In the genomic region with DNA sequence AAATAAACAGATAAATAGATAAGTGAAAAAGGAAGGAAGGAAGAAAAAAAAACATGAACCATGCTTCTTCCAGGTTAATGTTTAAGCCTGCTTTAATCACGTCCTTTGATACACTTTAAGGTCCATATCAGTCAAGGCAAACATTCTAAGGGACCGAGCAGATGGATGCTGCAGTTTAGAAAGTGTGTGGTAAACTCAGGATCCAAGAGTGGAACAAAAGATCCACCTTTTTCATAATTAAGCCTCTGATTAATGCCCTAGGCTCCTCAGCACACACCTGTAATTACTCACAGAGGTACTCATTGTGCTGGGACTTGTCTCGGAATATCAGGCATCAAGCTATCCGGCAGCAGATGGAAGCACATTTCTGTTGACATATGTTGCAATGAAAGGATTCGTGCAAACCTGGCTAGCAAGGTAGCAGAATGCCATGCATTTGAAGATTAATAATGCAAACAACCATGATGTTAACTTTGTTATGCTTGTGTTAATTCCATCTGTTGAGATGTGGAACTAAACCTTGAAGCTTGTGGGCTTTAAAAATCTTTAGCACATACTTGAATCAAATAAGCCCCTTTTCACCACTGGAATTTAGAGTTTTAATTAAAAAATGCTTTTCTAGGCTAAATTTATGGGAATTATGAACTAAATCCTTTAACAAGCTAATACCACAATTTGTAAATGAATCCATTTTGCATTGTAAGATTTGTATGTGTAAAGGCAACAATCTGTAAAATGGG, we compare ENCODE assay signal across 1 cellular context.
A peak's percentile ranks its signal among the peaks of the same experiment; 100 is the strongest.
TF ChIP-seq lines count a peak whose summit lies in the region.

No MANE protein-coding gene starts in this region.

TF ChIP-seq in HepG2, 621 proteins besides CTCF, POLR2A, EP300 and RAD21 (continued from another document and continues in another):
- TF ChIP-seq, protein P1, sequence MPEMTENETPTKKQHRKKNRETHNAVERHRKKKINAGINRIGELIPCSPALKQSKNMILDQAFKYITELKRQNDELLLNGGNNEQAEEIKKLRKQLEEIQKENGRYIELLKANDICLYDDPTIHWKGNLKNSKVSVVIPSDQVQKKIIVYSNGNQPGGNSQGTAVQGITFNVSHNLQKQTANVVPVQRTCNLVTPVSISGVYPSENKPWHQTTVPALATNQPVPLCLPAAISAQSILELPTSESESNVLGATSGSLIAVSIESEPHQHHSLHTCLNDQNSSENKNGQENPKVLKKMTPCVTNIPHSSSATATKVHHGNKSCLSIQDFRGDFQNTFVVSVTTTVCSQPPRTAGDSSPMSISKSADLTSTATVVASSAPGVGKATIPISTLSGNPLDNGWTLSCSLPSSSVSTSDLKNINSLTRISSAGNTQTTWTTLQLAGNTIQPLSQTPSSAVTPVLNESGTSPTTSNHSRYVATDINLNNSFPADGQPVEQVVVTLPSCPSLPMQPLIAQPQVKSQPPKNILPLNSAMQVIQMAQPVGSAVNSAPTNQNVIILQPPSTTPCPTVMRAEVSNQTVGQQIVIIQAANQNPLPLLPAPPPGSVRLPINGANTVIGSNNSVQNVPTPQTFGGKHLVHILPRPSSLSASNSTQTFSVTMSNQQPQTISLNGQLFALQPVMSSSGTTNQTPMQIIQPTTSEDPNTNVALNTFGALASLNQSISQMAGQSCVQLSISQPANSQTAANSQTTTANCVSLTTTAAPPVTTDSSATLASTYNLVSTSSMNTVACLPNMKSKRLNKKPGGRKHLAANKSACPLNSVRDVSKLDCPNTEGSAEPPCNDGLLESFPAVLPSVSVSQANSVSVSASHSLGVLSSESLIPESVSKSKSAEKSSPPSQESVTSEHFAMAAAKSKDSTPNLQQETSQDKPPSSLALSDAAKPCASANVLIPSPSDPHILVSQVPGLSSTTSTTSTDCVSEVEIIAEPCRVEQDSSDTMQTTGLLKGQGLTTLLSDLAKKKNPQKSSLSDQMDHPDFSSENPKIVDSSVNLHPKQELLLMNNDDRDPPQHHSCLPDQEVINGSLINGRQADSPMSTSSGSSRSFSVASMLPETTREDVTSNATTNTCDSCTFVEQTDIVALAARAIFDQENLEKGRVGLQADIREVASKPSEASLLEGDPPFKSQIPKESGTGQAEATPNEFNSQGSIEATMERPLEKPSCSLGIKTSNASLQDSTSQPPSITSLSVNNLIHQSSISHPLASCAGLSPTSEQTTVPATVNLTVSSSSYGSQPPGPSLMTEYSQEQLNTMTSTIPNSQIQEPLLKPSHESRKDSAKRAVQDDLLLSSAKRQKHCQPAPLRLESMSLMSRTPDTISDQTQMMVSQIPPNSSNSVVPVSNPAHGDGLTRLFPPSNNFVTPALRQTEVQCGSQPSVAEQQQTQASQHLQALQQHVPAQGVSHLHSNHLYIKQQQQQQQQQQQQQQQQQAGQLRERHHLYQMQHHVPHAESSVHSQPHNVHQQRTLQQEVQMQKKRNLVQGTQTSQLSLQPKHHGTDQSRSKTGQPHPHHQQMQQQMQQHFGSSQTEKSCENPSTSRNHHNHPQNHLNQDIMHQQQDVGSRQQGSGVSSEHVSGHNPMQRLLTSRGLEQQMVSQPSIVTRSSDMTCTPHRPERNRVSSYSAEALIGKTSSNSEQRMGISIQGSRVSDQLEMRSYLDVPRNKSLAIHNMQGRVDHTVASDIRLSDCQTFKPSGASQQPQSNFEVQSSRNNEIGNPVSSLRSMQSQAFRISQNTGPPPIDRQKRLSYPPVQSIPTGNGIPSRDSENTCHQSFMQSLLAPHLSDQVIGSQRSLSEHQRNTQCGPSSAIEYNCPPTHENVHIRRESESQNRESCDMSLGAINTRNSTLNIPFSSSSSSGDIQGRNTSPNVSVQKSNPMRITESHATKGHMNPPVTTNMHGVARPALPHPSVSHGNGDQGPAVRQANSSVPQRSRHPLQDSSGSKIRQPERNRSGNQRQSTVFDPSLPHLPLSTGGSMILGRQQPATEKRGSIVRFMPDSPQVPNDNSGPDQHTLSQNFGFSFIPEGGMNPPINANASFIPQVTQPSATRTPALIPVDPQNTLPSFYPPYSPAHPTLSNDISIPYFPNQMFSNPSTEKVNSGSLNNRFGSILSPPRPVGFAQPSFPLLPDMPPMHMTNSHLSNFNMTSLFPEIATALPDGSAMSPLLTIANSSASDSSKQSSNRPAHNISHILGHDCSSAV (CRISPR knock-in tag; IDR thresholded peaks at IDR 0.05; ENCODE audit: borderline replicate concordance): peak; percentile 76; the same call in 1 of the 2 replicates
- TF ChIP-seq HNF4G (IDR thresholded peaks at IDR 0.05; ENCODE audit: borderline replicate concordance, low read depth, low read length) (no peak), HNF4G (CRISPR knock-in tag; IDR thresholded peaks at IDR 0.05; ENCODE audit: borderline replicate concordance, low read depth) (no peak), SOX5 (CRISPR knock-in tag; IDR thresholded peaks at IDR 0.05; ENCODE audit: borderline replicate concordance) (peak; percentile 69), HMG20A (CRISPR knock-in tag; IDR thresholded peaks at IDR 0.05; ENCODE audit: borderline replicate concordance) (peak; percentile 48; the same call in 1 of the 2 replicates), PTBP1 (IDR thresholded peaks at IDR 0.05; ENCODE audit: low read depth, low read length, poor library complexity, severe bottlenecking) (no peak), WIZ (CRISPR knock-in tag; IDR thresholded peaks at IDR 0.05) (no peak), MIXL1 (CRISPR knock-in tag; IDR thresholded peaks at IDR 0.05) (peak; percentile 87), BRCA1 (CRISPR knock-in tag; IDR thresholded peaks at IDR 0.05) (no peak; the same call in 1 of the 2 replicates), NFKBIZ (CRISPR knock-in tag; IDR thresholded peaks at IDR 0.05) (peak; percentile 54; the same call in 1 of the 2 replicates), ZNF543 (CRISPR knock-in tag; IDR thresholded peaks at IDR 0.05) (no peak), KMT2B (CRISPR knock-in tag; IDR thresholded peaks at IDR 0.05) (0 out of 2 replicates have a peak, but pooled peaks have one; percentile 58), ZNF34 (CRISPR knock-in tag; IDR thresholded peaks at IDR 0.05; ENCODE audit: borderline replicate concordance) (no peak), FOXA1 (IDR thresholded peaks at IDR 0.05) (no peak), FOXA1 (CRISPR knock-in tag; IDR thresholded peaks at IDR 0.05) (peak; percentile 93), ZNF75D (CRISPR knock-in tag; IDR thresholded peaks at IDR 0.05; ENCODE audit: borderline replicate concordance) (no peak), ZFP36 (IDR thresholded peaks at IDR 0.05; ENCODE audit: borderline replicate concordance, low read depth, low read length, partially characterized antibody) (no peak), ZFP37 (CRISPR knock-in tag; IDR thresholded peaks at IDR 0.05; ENCODE audit: borderline replicate concordance) (no peak), NPAS2 (CRISPR knock-in tag; IDR thresholded peaks at IDR 0.05; ENCODE audit: borderline replicate concordance) (no peak), ZNF292 (CRISPR knock-in tag; IDR thresholded peaks at IDR 0.05; ENCODE audit: borderline replicate concordance, low read depth) (peak; percentile 74; the same call in 1 of the 2 replicates), ZNF780A (CRISPR knock-in tag; IDR thresholded peaks at IDR 0.05) (no peak), ZNF850 (CRISPR knock-in tag; conservative IDR thresholded peaks at IDR 0.05) (no peak), ZNF616 (CRISPR knock-in tag; IDR thresholded peaks at IDR 0.05; ENCODE audit: low read depth) (no peak), TCF12 (IDR thresholded peaks at IDR 0.05) (no peak), TCF12 (CRISPR knock-in tag; IDR thresholded peaks at IDR 0.05) (no peak), SALL1 (CRISPR knock-in tag; IDR thresholded peaks at IDR 0.05) (peak; percentile 99), SETDB1 (CRISPR knock-in tag; IDR thresholded peaks at IDR 0.05; ENCODE audit: borderline replicate concordance) (0 out of 2 replicates have a peak, but pooled peaks have one; percentile 56)
- TF ChIP-seq, protein P2, sequence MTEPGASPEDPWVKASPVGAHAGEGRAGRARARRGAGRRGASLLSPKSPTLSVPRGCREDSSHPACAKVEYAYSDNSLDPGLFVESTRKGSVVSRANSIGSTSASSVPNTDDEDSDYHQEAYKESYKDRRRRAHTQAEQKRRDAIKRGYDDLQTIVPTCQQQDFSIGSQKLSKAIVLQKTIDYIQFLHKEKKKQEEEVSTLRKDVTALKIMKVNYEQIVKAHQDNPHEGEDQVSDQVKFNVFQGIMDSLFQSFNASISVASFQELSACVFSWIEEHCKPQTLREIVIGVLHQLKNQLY (CRISPR knock-in tag; IDR thresholded peaks at IDR 0.05): 0 out of 2 replicates have a peak, but pooled peaks have one; percentile 15
- TF ChIP-seq, protein P3, sequence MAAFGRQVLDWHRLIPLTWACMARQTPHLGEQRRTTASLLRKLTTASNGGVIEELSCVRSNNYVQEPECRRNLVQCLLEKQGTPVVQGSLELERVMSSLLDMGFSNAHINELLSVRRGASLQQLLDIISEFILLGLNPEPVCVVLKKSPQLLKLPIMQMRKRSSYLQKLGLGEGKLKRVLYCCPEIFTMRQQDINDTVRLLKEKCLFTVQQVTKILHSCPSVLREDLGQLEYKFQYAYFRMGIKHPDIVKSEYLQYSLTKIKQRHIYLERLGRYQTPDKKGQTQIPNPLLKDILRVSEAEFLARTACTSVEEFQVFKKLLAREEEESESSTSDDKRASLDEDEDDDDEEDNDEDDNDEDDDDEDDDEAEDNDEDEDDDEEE (CRISPR knock-in tag; IDR thresholded peaks at IDR 0.05): no peak
- TF ChIP-seq, protein P4, sequence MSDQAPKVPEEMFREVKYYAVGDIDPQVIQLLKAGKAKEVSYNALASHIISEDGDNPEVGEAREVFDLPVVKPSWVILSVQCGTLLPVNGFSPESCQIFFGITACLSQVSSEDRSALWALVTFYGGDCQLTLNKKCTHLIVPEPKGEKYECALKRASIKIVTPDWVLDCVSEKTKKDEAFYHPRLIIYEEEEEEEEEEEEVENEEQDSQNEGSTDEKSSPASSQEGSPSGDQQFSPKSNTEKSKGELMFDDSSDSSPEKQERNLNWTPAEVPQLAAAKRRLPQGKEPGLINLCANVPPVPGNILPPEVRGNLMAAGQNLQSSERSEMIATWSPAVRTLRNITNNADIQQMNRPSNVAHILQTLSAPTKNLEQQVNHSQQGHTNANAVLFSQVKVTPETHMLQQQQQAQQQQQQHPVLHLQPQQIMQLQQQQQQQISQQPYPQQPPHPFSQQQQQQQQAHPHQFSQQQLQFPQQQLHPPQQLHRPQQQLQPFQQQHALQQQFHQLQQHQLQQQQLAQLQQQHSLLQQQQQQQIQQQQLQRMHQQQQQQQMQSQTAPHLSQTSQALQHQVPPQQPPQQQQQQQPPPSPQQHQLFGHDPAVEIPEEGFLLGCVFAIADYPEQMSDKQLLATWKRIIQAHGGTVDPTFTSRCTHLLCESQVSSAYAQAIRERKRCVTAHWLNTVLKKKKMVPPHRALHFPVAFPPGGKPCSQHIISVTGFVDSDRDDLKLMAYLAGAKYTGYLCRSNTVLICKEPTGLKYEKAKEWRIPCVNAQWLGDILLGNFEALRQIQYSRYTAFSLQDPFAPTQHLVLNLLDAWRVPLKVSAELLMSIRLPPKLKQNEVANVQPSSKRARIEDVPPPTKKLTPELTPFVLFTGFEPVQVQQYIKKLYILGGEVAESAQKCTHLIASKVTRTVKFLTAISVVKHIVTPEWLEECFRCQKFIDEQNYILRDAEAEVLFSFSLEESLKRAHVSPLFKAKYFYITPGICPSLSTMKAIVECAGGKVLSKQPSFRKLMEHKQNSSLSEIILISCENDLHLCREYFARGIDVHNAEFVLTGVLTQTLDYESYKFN (CRISPR knock-in tag; conservative IDR thresholded peaks at IDR 0.05): peak; percentile 95
- TF ChIP-seq, protein P5, sequence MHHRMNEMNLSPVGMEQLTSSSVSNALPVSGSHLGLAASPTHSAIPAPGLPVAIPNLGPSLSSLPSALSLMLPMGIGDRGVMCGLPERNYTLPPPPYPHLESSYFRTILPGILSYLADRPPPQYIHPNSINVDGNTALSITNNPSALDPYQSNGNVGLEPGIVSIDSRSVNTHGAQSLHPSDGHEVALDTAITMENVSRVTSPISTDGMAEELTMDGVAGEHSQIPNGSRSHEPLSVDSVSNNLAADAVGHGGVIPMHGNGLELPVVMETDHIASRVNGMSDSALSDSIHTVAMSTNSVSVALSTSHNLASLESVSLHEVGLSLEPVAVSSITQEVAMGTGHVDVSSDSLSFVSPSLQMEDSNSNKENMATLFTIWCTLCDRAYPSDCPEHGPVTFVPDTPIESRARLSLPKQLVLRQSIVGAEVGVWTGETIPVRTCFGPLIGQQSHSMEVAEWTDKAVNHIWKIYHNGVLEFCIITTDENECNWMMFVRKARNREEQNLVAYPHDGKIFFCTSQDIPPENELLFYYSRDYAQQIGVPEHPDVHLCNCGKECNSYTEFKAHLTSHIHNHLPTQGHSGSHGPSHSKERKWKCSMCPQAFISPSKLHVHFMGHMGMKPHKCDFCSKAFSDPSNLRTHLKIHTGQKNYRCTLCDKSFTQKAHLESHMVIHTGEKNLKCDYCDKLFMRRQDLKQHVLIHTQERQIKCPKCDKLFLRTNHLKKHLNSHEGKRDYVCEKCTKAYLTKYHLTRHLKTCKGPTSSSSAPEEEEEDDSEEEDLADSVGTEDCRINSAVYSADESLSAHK (CRISPR knock-in tag; IDR thresholded peaks at IDR 0.05; ENCODE audit: borderline replicate concordance): no peak
- TF ChIP-seq, protein P6, sequence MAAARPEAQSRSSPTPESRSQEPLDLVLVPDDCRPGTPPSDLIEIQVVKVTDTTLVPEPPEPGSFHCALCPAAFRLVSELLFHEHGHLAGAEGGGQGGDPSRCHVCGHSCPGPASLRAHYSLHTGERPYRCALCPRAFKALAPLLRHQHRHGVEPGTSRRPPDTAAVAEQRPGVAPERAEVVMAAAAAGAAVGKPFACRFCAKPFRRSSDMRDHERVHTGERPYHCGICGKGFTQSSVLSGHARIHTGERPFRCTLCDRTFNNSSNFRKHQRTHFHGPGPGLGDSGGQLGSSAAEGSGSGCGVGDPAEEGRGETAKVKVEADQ (CRISPR knock-in tag; IDR thresholded peaks at IDR 0.05; ENCODE audit: borderline replicate concordance): 0 out of 2 replicates have a peak, but pooled peaks have one; percentile 34
- TF ChIP-seq, protein P7, sequence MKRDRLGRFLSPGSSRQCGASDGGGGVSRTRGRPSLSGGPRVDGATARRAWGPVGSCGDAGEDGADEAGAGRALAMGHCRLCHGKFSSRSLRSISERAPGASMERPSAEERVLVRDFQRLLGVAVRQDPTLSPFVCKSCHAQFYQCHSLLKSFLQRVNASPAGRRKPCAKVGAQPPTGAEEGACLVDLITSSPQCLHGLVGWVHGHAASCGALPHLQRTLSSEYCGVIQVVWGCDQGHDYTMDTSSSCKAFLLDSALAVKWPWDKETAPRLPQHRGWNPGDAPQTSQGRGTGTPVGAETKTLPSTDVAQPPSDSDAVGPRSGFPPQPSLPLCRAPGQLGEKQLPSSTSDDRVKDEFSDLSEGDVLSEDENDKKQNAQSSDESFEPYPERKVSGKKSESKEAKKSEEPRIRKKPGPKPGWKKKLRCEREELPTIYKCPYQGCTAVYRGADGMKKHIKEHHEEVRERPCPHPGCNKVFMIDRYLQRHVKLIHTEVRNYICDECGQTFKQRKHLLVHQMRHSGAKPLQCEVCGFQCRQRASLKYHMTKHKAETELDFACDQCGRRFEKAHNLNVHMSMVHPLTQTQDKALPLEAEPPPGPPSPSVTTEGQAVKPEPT (CRISPR knock-in tag; IDR thresholded peaks at IDR 0.05; ENCODE audit: low read depth): no peak
- TF ChIP-seq, protein P8, sequence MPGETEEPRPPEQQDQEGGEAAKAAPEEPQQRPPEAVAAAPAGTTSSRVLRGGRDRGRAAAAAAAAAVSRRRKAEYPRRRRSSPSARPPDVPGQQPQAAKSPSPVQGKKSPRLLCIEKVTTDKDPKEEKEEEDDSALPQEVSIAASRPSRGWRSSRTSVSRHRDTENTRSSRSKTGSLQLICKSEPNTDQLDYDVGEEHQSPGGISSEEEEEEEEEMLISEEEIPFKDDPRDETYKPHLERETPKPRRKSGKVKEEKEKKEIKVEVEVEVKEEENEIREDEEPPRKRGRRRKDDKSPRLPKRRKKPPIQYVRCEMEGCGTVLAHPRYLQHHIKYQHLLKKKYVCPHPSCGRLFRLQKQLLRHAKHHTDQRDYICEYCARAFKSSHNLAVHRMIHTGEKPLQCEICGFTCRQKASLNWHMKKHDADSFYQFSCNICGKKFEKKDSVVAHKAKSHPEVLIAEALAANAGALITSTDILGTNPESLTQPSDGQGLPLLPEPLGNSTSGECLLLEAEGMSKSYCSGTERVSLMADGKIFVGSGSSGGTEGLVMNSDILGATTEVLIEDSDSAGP (CRISPR knock-in tag; IDR thresholded peaks at IDR 0.05; ENCODE audit: borderline replicate concordance): no peak; the same call in 1 of the 2 replicates
